In genomic region chr12:111437816-111438454, GRCh38 we compare ENCODE assay signal across 1 cellular context.
A peak's percentile ranks its signal among the peaks of the same experiment; 100 is the strongest.
TF ChIP-seq lines count a peak whose summit lies in the region.

No MANE protein-coding gene starts in this region.

TF ChIP-seq in K562, 482 proteins besides CTCF, POLR2A, EP300 and RAD21 (continued from another document and continues in another):
- peak; percentile 48; the same call in 1 of the 2 replicates for TF ChIP-seq JUN (IDR thresholded peaks at IDR 0.05; ENCODE audit: borderline replicate concordance, low read depth, low read length)
- no peak for TF ChIP-seq JUN (CRISPR knock-in tag; IDR thresholded peaks at IDR 0.05; ENCODE audit: borderline replicate concordance)
- TF ChIP-seq EGR1 (conservative IDR thresholded peaks at IDR 0.05) = peak; percentile 49; the same call in 1 of the 2 replicates
- peak; percentile 80; the same call in 1 of the 2 replicates for TF ChIP-seq ATF7 (IDR thresholded peaks at IDR 0.05)
- TF ChIP-seq ETV1 (tag; conservative IDR thresholded peaks at IDR 0.05; ENCODE audit: low read depth) = 0 out of 2 replicates have a peak, but pooled peaks have one; percentile 14
- peak; percentile 68; the same call in 1 of the 2 replicates for TF ChIP-seq MYNN (IDR thresholded peaks at IDR 0.05)
- no peak for TF ChIP-seq MYNN (CRISPR knock-in tag; IDR thresholded peaks at IDR 0.05)
- TF ChIP-seq TRIM24 (IDR thresholded peaks at IDR 0.05) = peak; percentile 27 to 34; a peak in 1 of 4 replicates
- TF ChIP-seq SPI1 (IDR thresholded peaks at IDR 0.05; ENCODE audit: borderline replicate concordance, low read depth, low read length) = peak; percentile 22; the same call in 1 of the 2 replicates
- peak; percentile 93 for TF ChIP-seq CEBPG (CRISPR knock-in tag; IDR thresholded peaks at IDR 0.05)
- peak; percentile 77 to 95; a peak in 3 of 4 replicates for TF ChIP-seq CEBPG (tag; conservative IDR thresholded peaks at IDR 0.05 in 1 of 2, IDR thresholded peaks at IDR 0.05 in 1 of 2)
- peak; percentile 73 for TF ChIP-seq SMARCA4 (IDR thresholded peaks at IDR 0.05)
- peak; percentile 78 for TF ChIP-seq DPF2 (IDR thresholded peaks at IDR 0.05)
- no peak for TF ChIP-seq GABPB2 (CRISPR knock-in tag; conservative IDR thresholded peaks at IDR 0.05)
- TF ChIP-seq ARHGAP35 (IDR thresholded peaks at IDR 0.05; ENCODE audit: partially characterized antibody) = peak; percentile 82
- no peak for TF ChIP-seq TCF7 (IDR thresholded peaks at IDR 0.05; ENCODE audit: borderline replicate concordance)
- TF ChIP-seq GABPB1 (CRISPR knock-in tag; IDR thresholded peaks at IDR 0.05) = 0 out of 2 replicates have a peak, but pooled peaks have one; percentile 38
- no peak for TF ChIP-seq ZNF311 (CRISPR knock-in tag; IDR thresholded peaks at IDR 0.05)
- TF ChIP-seq, protein P1, sequence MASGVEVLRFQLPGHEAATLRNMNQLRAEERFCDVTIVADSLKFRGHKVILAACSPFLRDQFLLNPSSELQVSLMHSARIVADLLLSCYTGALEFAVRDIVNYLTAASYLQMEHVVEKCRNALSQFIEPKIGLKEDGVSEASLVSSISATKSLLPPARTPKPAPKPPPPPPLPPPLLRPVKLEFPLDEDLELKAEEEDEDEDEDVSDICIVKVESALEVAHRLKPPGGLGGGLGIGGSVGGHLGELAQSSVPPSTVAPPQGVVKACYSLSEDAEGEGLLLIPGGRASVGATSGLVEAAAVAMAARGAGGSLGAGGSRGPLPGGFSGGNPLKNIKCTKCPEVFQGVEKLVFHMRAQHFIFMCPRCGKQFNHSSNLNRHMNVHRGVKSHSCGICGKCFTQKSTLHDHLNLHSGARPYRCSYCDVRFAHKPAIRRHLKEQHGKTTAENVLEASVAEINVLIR (CRISPR knock-in tag; IDR thresholded peaks at IDR 0.05) = peak; percentile 63; the same call in 1 of the 2 replicates
- peak; percentile 57; the same call in 1 of the 2 replicates for TF ChIP-seq ZKSCAN1 (IDR thresholded peaks at IDR 0.05; ENCODE audit: low read depth, low read length)
- peak; percentile 42; the same call in 1 of the 2 replicates for TF ChIP-seq SMAD4 (CRISPR knock-in tag; conservative IDR thresholded peaks at IDR 0.05)
- TF ChIP-seq, protein P2, sequence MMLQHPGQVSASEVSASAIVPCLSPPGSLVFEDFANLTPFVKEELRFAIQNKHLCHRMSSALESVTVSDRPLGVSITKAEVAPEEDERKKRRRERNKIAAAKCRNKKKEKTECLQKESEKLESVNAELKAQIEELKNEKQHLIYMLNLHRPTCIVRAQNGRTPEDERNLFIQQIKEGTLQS (IDR thresholded peaks at IDR 0.05) = peak; percentile 98
- TF ChIP-seq, protein P2 (CRISPR knock-in tag; conservative IDR thresholded peaks at IDR 0.05) = peak; percentile 64; the same call in 1 of the 2 replicates
- 0 out of 4 replicates have a peak, but pooled peaks of 1 of the 2 experiments have one; percentile 25 for TF ChIP-seq RCOR1 (IDR thresholded peaks at IDR 0.05; ENCODE audit: borderline replicate concordance in 1 of 2, low read depth in 2 of 2, low read length in 2 of 2)
- TF ChIP-seq MTA2 (IDR thresholded peaks at IDR 0.05; ENCODE audit: low read depth) = 0 out of 2 replicates have a peak, but pooled peaks have one; percentile 18
- no peak for TF ChIP-seq ATF1 (CRISPR knock-in tag; IDR thresholded peaks at IDR 0.05)
- peak; percentile 74 for TF ChIP-seq ATF1 (tag; IDR thresholded peaks at IDR 0.05)
- TF ChIP-seq U2AF1 (optimal IDR thresholded peaks at IDR 0.05; ENCODE audit: low read depth, low read length) = no peak
- TF ChIP-seq SMAD3 (CRISPR knock-in tag; conservative IDR thresholded peaks at IDR 0.05) = 0 out of 2 replicates have a peak, but pooled peaks have one; percentile 24
- TF ChIP-seq, protein P3, sequence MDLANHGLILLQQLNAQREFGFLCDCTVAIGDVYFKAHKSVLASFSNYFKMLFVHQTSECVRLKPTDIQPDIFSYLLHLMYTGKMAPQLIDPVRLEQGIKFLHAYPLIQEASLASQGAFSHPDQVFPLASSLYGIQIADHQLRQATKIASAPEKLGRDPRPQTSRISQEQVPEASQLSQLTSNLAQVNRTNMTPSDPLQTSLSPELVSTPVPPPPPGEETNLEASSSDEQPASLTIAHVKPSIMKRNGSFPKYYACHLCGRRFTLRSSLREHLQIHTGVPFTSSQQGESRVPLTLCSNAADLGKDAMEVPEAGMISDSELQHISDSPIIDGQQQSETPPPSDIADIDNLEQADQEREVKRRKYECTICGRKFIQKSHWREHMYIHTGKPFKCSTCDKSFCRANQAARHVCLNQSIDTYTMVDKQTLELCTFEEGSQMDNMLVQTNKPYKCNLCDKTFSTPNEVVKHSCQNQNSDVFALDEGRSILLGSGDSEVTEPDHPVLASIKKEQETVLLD (IDR thresholded peaks at IDR 0.05) = peak; percentile 44; the same call in 1 of the 2 replicates
- peak; percentile 47 for TF ChIP-seq POLR2G (IDR thresholded peaks at IDR 0.05; ENCODE audit: low read depth, low read length)
- TF ChIP-seq ARID1B (IDR thresholded peaks at IDR 0.05) = peak; percentile 83
- TF ChIP-seq, protein P4, sequence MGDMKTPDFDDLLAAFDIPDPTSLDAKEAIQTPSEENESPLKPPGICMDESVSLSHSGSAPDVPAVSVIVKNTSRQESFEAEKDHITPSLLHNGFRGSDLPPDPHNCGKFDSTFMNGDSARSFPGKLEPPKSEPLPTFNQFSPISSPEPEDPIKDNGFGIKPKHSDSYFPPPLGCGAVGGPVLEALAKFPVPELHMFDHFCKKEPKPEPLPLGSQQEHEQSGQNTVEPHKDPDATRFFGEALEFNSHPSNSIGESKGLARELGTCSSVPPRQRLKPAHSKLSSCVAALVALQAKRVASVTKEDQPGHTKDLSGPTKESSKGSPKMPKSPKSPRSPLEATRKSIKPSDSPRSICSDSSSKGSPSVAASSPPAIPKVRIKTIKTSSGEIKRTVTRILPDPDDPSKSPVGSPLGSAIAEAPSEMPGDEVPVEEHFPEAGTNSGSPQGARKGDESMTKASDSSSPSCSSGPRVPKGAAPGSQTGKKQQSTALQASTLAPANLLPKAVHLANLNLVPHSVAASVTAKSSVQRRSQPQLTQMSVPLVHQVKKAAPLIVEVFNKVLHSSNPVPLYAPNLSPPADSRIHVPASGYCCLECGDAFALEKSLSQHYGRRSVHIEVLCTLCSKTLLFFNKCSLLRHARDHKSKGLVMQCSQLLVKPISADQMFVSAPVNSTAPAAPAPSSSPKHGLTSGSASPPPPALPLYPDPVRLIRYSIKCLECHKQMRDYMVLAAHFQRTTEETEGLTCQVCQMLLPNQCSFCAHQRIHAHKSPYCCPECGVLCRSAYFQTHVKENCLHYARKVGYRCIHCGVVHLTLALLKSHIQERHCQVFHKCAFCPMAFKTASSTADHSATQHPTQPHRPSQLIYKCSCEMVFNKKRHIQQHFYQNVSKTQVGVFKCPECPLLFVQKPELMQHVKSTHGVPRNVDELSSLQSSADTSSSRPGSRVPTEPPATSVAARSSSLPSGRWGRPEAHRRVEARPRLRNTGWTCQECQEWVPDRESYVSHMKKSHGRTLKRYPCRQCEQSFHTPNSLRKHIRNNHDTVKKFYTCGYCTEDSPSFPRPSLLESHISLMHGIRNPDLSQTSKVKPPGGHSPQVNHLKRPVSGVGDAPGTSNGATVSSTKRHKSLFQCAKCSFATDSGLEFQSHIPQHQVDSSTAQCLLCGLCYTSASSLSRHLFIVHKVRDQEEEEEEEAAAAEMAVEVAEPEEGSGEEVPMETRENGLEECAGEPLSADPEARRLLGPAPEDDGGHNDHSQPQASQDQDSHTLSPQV (IDR thresholded peaks at IDR 0.05) = peak; percentile 65; the same call in 1 of the 2 replicates
- TF ChIP-seq NR4A1 (CRISPR knock-in tag; IDR thresholded peaks at IDR 0.05) = no peak
- 0 out of 2 replicates have a peak, but pooled peaks have one; percentile 27 for TF ChIP-seq NR4A1 (tag; IDR thresholded peaks at IDR 0.05)
- TF ChIP-seq, protein P5, sequence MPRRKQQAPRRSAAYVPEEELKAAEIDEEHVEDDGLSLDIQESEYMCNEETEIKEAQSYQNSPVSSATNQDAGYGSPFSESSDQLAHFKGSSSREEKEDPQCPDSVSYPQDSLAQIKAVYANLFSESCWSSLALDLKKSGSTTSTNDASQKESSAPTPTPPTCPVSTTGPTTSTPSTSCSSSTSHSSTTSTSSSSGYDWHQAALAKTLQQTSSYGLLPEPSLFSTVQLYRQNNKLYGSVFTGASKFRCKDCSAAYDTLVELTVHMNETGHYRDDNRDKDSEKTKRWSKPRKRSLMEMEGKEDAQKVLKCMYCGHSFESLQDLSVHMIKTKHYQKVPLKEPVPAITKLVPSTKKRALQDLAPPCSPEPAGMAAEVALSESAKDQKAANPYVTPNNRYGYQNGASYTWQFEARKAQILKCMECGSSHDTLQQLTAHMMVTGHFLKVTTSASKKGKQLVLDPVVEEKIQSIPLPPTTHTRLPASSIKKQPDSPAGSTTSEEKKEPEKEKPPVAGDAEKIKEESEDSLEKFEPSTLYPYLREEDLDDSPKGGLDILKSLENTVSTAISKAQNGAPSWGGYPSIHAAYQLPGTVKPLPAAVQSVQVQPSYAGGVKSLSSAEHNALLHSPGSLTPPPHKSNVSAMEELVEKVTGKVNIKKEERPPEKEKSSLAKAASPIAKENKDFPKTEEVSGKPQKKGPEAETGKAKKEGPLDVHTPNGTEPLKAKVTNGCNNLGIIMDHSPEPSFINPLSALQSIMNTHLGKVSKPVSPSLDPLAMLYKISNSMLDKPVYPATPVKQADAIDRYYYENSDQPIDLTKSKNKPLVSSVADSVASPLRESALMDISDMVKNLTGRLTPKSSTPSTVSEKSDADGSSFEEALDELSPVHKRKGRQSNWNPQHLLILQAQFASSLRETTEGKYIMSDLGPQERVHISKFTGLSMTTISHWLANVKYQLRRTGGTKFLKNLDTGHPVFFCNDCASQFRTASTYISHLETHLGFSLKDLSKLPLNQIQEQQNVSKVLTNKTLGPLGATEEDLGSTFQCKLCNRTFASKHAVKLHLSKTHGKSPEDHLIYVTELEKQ (CRISPR knock-in tag; IDR thresholded peaks at IDR 0.05) = no peak
- peak; percentile 68 for TF ChIP-seq TCF3 (CRISPR knock-in tag; IDR thresholded peaks at IDR 0.05)
- peak in 1 of 3 experiments; percentile 20 for TF ChIP-seq YY1 (IDR thresholded peaks at IDR 0.05; ENCODE audit: borderline replicate concordance in 1 of 3, control insufficient read depth in 1 of 3, extremely low read depth in 1 of 3, insufficient read depth in 3 of 3, insufficient read length in 1 of 3, insufficient replicate concordance in 2 of 3, low read depth in 1 of 3, low read length in 2 of 3)
- TF ChIP-seq MCM7 (IDR thresholded peaks at IDR 0.05) = no peak
- TF ChIP-seq OTX1 (CRISPR knock-in tag; IDR thresholded peaks at IDR 0.05) = no peak
- peak; percentile 18; the same call in 1 of the 2 replicates for TF ChIP-seq JUNB (CRISPR knock-in tag; conservative IDR thresholded peaks at IDR 0.05)
- TF ChIP-seq, protein P6, sequence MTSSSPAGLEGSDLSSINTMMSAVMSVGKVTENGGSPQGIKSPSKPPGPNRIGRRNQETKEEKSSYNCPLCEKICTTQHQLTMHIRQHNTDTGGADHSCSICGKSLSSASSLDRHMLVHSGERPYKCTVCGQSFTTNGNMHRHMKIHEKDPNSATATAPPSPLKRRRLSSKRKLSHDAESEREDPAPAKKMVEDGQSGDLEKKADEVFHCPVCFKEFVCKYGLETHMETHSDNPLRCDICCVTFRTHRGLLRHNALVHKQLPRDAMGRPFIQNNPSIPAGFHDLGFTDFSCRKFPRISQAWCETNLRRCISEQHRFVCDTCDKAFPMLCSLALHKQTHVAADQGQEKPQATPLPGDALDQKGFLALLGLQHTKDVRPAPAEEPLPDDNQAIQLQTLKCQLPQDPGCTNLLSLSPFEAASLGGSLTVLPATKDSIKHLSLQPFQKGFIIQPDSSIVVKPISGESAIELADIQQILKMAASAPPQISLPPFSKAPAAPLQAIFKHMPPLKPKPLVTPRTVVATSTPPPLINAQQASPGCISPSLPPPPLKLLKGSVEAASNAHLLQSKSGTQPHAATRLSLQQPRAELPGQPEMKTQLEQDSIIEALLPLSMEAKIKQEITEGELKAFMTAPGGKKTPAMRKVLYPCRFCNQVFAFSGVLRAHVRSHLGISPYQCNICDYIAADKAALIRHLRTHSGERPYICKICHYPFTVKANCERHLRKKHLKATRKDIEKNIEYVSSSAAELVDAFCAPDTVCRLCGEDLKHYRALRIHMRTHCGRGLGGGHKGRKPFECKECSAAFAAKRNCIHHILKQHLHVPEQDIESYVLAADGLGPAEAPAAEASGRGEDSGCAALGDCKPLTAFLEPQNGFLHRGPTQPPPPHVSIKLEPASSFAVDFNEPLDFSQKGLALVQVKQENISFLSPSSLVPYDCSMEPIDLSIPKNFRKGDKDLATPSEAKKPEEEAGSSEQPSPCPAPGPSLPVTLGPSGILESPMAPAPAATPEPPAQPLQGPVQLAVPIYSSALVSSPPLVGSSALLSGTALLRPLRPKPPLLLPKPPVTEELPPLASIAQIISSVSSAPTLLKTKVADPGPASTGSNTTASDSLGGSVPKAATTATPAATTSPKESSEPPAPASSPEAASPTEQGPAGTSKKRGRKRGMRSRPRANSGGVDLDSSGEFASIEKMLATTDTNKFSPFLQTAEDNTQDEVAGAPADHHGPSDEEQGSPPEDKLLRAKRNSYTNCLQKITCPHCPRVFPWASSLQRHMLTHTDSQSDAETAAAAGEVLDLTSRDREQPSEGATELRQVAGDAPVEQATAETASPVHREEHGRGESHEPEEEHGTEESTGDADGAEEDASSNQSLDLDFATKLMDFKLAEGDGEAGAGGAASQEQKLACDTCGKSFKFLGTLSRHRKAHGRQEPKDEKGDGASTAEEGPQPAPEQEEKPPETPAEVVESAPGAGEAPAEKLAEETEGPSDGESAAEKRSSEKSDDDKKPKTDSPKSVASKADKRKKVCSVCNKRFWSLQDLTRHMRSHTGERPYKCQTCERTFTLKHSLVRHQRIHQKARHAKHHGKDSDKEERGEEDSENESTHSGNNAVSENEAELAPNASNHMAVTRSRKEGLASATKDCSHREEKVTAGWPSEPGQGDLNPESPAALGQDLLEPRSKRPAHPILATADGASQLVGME (CRISPR knock-in tag; IDR thresholded peaks at IDR 0.05) = 0 out of 2 replicates have a peak, but pooled peaks have one; percentile 29
- TF ChIP-seq CTBP1 (IDR thresholded peaks at IDR 0.05; ENCODE audit: borderline replicate concordance) = 0 out of 2 replicates have a peak, but pooled peaks have one; percentile 18
- peak; percentile 91 for TF ChIP-seq JUND (IDR thresholded peaks at IDR 0.05; ENCODE audit: borderline replicate concordance, low read depth, low read length)
- TF ChIP-seq JUND (tag; IDR thresholded peaks at IDR 0.05; ENCODE audit: borderline replicate concordance, low read depth, low read length) = peak; percentile 81; the same call in 1 of the 3 replicates
- TF ChIP-seq CEBPB (tag; IDR thresholded peaks at IDR 0.05) = peak; percentile 94
- TF ChIP-seq DMBX1 (CRISPR knock-in tag; IDR thresholded peaks at IDR 0.05; ENCODE audit: borderline replicate concordance) = peak; percentile 51; the same call in 1 of the 2 replicates
- TF ChIP-seq TBP (optimal IDR thresholded peaks at IDR 0.05; ENCODE audit: low read depth, low read length) = no peak
- peak; percentile 55; the same call in 1 of the 2 replicates for TF ChIP-seq SMARCE1 (IDR thresholded peaks at IDR 0.05)
